27 cellular contexts compared by ENCODE assay signal in the genomic region with DNA sequence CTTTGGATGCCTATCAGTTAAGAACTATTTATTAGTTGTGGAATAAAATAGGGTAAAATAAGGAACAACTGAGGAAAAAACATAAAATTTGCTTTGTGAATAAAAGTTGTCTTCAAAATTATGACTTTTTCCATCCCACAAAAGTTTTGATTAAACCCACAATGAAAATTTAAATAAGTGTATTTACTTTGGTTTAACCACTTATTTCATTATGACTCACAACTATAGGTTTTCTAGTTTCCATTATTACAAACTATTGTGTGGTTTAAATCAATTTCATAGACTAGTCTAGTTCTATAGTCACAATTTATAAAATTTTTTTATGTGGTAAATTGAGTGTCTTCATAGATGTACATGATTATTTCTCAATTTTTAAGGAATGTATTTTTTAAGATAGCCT.
DNase-seq lines count a peak whose midpoint lies in the region; ATAC-seq, FAIRE-seq and TF ChIP-seq lines count a peak whose summit lies in the region.
"Had no signal": no experiment of that assay in that cellular context is flagged by ENCODE, and none has a peak within 500 bp of the region (broad histone marks: within the 10 kb centered on the region; RNA-seq: fewer than 3 reads in every experiment).

No MANE protein-coding gene starts in this region.

- CTCF ChIA-PET in endothelial cell of umbilical vein (lab: Charles Lee) = interaction anchor here (1.3 kb wide), 1 partner anchor 11 kb away, joined by 3 read pairs; no protein-coding TSS in a partner anchor

- FAIRE-seq in endothelial cell of umbilical vein (lab: Jason Lieb, UNC) (peak; percentile 42), keratinocyte (lab: Jason Lieb, UNC) (no peak)
- FAIRE-seq: GM12891, K562 had no signal

- no peaks in the 10 kb centered on the region for H3K27me3 ChIP-seq in ACC112 (ENCODE audit: insufficient read depth, low read length)
- H3K27me3 ChIP-seq in RWPE2 (ENCODE audit: insufficient read depth, poor library complexity, severe bottlenecking) = no peaks in the 10 kb centered on the region
- H3K27me3 ChIP-seq in endothelial cell of umbilical vein (ENCODE audit: control insufficient read depth in 2 of 2, insufficient read depth in 2 of 2, low read length in 2 of 2) = no peaks in the 10 kb centered on the region
- H3K27me3 ChIP-seq in keratinocyte (ENCODE audit: control insufficient read depth, extremely low read depth, insufficient read depth, low read length) = no peaks in the 10 kb centered on the region

- TF ChIP-seq CTCF in RWPE2 (IDR thresholded peaks at IDR 0.05; ENCODE audit: poor library complexity, severe bottlenecking) (no peak), endothelial cell of umbilical vein (IDR thresholded peaks at IDR 0.05; ENCODE audit: extremely low read depth in 1 of 2, insufficient read depth in 1 of 2, low read depth in 1 of 2, low read length in 2 of 2) (no peak), keratinocyte (optimal IDR thresholded peaks at IDR 0.05 in 1 of 3, IDR thresholded peaks at IDR 0.05 in 1 of 3, conservative IDR thresholded peaks at IDR 0.05 in 1 of 3; ENCODE audit: extremely low read depth in 1 of 3, insufficient read depth in 2 of 3, low read length in 3 of 3) (no peak)

- no peaks in the 10 kb centered on the region for H3K9me3 ChIP-seq in RWPE2 (ENCODE audit: severe bottlenecking)
- no peaks in the 10 kb centered on the region for H3K9me3 ChIP-seq in endothelial cell of umbilical vein (replicated peaks; ENCODE audit: control insufficient read depth, insufficient read depth, low read length)
- H3K9me3 ChIP-seq in keratinocyte (ENCODE audit: control insufficient read depth, low read depth, low read length) = no peaks in the 10 kb centered on the region
- H3K9me3 ChIP-seq: SK-N-SH had no signal

- H2AFZ ChIP-seq in ACC112 (ENCODE audit: low read length, unreplicated experiment) (no peak overlapping the region), endothelial cell of umbilical vein (ENCODE audit: low read depth, low read length) (no peak overlapping the region), keratinocyte (ENCODE audit: control insufficient read depth, low read length) (no peak overlapping the region)
- H2AFZ ChIP-seq: GM23248 had no signal

- no TSS peak for BruUV-seq in endothelial cell of umbilical vein (replicated peaks; lab: Mats Ljungman, UMichigan)

- no peak for DNase-seq in RWPE2 (ENCODE audit: low spot score)
- DNase-seq in endothelial cell of umbilical vein (ENCODE audit: low read depth, low spot score) = no peak
- DNase-seq in keratinocyte (ENCODE audit: low read depth, low spot score) = no peak
- DNase-seq in midbrain (lab: John Stamatoyannopoulos, UW) = no peak
- no peak for DNase-seq in NCI-H82 (lab: John Stamatoyannopoulos, UW)
- no peak for DNase-seq in T-helper 9 cell
- no peak for DNase-seq in glomerular visceral epithelial cell (ENCODE audit: extremely low spot score)
- DNase-seq: 8988T; AML-193; C1 segment of cervical spinal cord; CD8-positive, alpha-beta T cell; DND-41; GM23248; H9; MM.1S; NCI-H1048; NCI-H1417 treated with DMSO at 0.1 percent for 48 hours; NCI-H187; NCI-H2107; NCI-H510A treated with DMSO at 0.1 percent for 48 hours; NCI-H774; RPMI8226; SHP77 treated with DMSO at 0.1 percent for 48 hours; SK-N-SH had no signal

- H3K36me3 ChIP-seq in ACC112 (ENCODE audit: insufficient read depth, low read length) (peaks cover 21% of the 10 kb centered on the region), RWPE2 (ENCODE audit: low read depth) (peaks cover 74% of the 10 kb centered on the region), endothelial cell of umbilical vein (ENCODE audit: control insufficient read depth in 2 of 2, extremely low read depth in 1 of 2, insufficient read depth in 2 of 2, low read length in 2 of 2) (no peaks in the 10 kb centered on the region), keratinocyte (ENCODE audit: control insufficient read depth in 2 of 2, extremely low read depth in 1 of 2, insufficient read depth in 2 of 2, low read length in 2 of 2) (peaks cover 5 to 15% of the 10 kb centered on the region in 2 experiments)

- TF ChIP-seq POLR2A in endothelial cell of umbilical vein (IDR thresholded peaks at IDR 0.05; ENCODE audit: low read depth, low read length) = no peak

- H3K27ac ChIP-seq in ACC112 (ENCODE audit: low read depth, low read length) (peak overlapping the region; percentile 99), RWPE2 (ENCODE audit: poor library complexity, severe bottlenecking) (peak overlapping the region; percentile 99), endothelial cell of umbilical vein (ENCODE audit: insufficient read depth, low read depth, low read length) (no peak overlapping the region), keratinocyte (ENCODE audit: control insufficient read depth, insufficient read depth, low read length) (peak overlapping the region; percentile 99)

- H4K20me1 ChIP-seq in endothelial cell of umbilical vein (replicated peaks; ENCODE audit: control insufficient read depth, extremely low read depth, insufficient read depth, low read length) = no peaks in the 10 kb centered on the region
- no peaks in the 10 kb centered on the region for H4K20me1 ChIP-seq in keratinocyte (ENCODE audit: control insufficient read depth, extremely low read depth, insufficient read depth, low read length)

- POLR2A ChIA-PET in endothelial cell of umbilical vein (lab: Charles Lee) = no interaction called here

- peaks cover 53% of the 10 kb centered on the region for H3K79me2 ChIP-seq in ACC112 (ENCODE audit: control insufficient read depth, insufficient read depth, low read length, unreplicated experiment)
- H3K79me2 ChIP-seq in endothelial cell of umbilical vein (ENCODE audit: control insufficient read depth, insufficient read depth, low read length) = no peaks in the 10 kb centered on the region
- peaks cover 64% of the 10 kb centered on the region for H3K79me2 ChIP-seq in keratinocyte (ENCODE audit: control insufficient read depth, insufficient read depth, low read length)

- H3K4me1 ChIP-seq in ACC112 (ENCODE audit: control insufficient read depth, insufficient read depth, low read length, unreplicated experiment) = peaks cover 59% of the 10 kb centered on the region
- H3K4me1 ChIP-seq in RWPE2 (ENCODE audit: insufficient read depth, poor library complexity, severe bottlenecking) = peaks cover 75% of the 10 kb centered on the region
- H3K4me1 ChIP-seq in endothelial cell of umbilical vein (ENCODE audit: control insufficient read depth, extremely low read depth, insufficient read depth, low read length) = peaks cover 27% of the 10 kb centered on the region
- peaks cover 80% of the 10 kb centered on the region for H3K4me1 ChIP-seq in keratinocyte (ENCODE audit: control insufficient read depth, extremely low read depth, insufficient read depth, low read length)

- intact Hi-C loops in endothelial cell of umbilical vein (cut with micrococcal nuclease) = no loop called here

- no peak for ATAC-seq in RWPE2 (ENCODE audit: low read depth)
- ATAC-seq: CD8-positive, alpha-beta T cell; K562 had no signal

- dilution Hi-C loops in endothelial cell of umbilical vein (cut with MboI; ENCODE audit: extremely low pct_ligation_motif_present, low sequenced_read_pairs) (no loop called here), keratinocyte (cut with MboI; ENCODE audit: extremely low pct_ligation_motif_present, low sequenced_read_pairs) (no loop called here)

- no peak overlapping the region for H3K9ac ChIP-seq in endothelial cell of umbilical vein (replicated peaks; ENCODE audit: extremely low read depth, insufficient read depth, low read length)
- H3K9ac ChIP-seq in keratinocyte (ENCODE audit: control insufficient read depth, extremely low read depth, insufficient read depth, low read length) = no peak overlapping the region
- H3K9ac ChIP-seq: SK-N-SH had no signal

- H3K4me2 ChIP-seq in endothelial cell of umbilical vein (ENCODE audit: insufficient read depth, low read length) = no peak overlapping the region
- no peak overlapping the region for H3K4me2 ChIP-seq in keratinocyte (ENCODE audit: control insufficient read depth, extremely low read depth, insufficient read depth, low read depth, low read length)
- H3K4me2 ChIP-seq: SK-N-SH had no signal

- peak overlapping the region; percentile 13; the same call in 1 of the 2 replicates for H3K4me3 ChIP-seq in ACC112 (ENCODE audit: low read depth, low read length)
- H3K4me3 ChIP-seq in RWPE2 (ENCODE audit: severe bottlenecking) = no peak overlapping the region
- no peak overlapping the region for H3K4me3 ChIP-seq in endothelial cell of umbilical vein (replicated peaks in 1 of 3; ENCODE audit: insufficient read depth in 1 of 3, low read depth in 1 of 3, low read length in 3 of 3)
- no peak overlapping the region for H3K4me3 ChIP-seq in keratinocyte (ENCODE audit: control insufficient read depth in 2 of 3, extremely low read depth in 1 of 3, insufficient read depth in 2 of 3, low read depth in 1 of 3, low read length in 3 of 3)
- H3K4me3 ChIP-seq: GM23248, K562 had no signal

- H3K9me1 ChIP-seq in endothelial cell of umbilical vein (replicated peaks; ENCODE audit: control insufficient read depth, extremely low read depth, insufficient read depth, low read length) = no peaks in the 10 kb centered on the region
- no peaks in the 10 kb centered on the region for H3K9me1 ChIP-seq in keratinocyte (ENCODE audit: control insufficient read depth, extremely low read depth, insufficient read depth, low read length)

TF ChIP-seq in endothelial cell of umbilical vein, 7 proteins besides CTCF, POLR2A, EP300 and RAD21:
- TF ChIP-seq MYC (IDR thresholded peaks at IDR 0.05; ENCODE audit: low read depth, low read length) = no peak
- TF ChIP-seq GATA2 (IDR thresholded peaks at IDR 0.05; ENCODE audit: insufficient read depth, insufficient read length, low read depth, low read length) = no peak
- no peak for TF ChIP-seq FOS (IDR thresholded peaks at IDR 0.05; ENCODE audit: borderline replicate concordance, insufficient read depth, low read length)
- TF ChIP-seq EZH2 (IDR thresholded peaks at IDR 0.05; ENCODE audit: borderline replicate concordance, low read depth, low read length, severe bottlenecking) = no peak
- TF ChIP-seq POLR2AphosphoS5 (IDR thresholded peaks at IDR 0.05; ENCODE audit: insufficient read depth, low read depth, low read length) = no peak
- TF ChIP-seq MAX (IDR thresholded peaks at IDR 0.05; ENCODE audit: insufficient read depth, insufficient read length) = no peak
- TF ChIP-seq JUN (IDR thresholded peaks at IDR 0.05; ENCODE audit: borderline replicate concordance, insufficient read depth, insufficient read length, low read depth) = no peak
